ENCODE assay signal across 9 cellular contexts in genomic region chr18:61333746-61334490, GRCh38. TPM values are rescaled to one million over a fixed set of nuclear protein-coding genes. Genes with fewer than 3 reads are reported as not detected.
DNase-seq lines count a peak whose midpoint lies in the region; ATAC-seq and TF ChIP-seq lines count a peak whose summit lies in the region.
"Had no signal": no experiment of that assay in that cellular context is flagged by ENCODE, and none has a peak within 500 bp of the region (broad histone marks: within the 10 kb centered on the region; RNA-seq: fewer than 3 reads in every experiment).

No MANE protein-coding gene starts in this region.

- no peaks in the 10 kb centered on the region for H3K9me3 ChIP-seq in tibial artery

- no peaks in the 10 kb centered on the region for H3K36me3 ChIP-seq in tibial artery

- DNase-seq in NCI-H1417 (lab: John Stamatoyannopoulos, UW): peak in 2 of 3 experiments; percentile 80 to 88
- no peak for DNase-seq in NCI-H1417 treated with DMSO at 0.1 percent for 48 hours (lab: John Stamatoyannopoulos, UW)
- DNase-seq in dermis blood vessel endothelial cell: peak; percentile 11
- peak in 1 of 2 donors; percentile 7 for DNase-seq in left colon
- no peak for DNase-seq in tibial artery
- no peak for DNase-seq in activated CD4-positive, alpha-beta T cell treated with anti-CD3 and anti-CD28 coated beads for 48 hours
- DNase-seq: ACHN had no signal

- no peak for TF ChIP-seq CTCF in tibial artery (IDR thresholded peaks at IDR 0.05)

- peak; percentile 43 for ATAC-seq in left colon
- no peak for ATAC-seq in GM21717 (IDR thresholded peaks at IDR 0.05; ENCODE audit: unreplicated experiment)
- no peak for ATAC-seq in HG02870 (IDR thresholded peaks at IDR 0.05; ENCODE audit: unreplicated experiment)

- peaks cover 0 to 18% (median 16%) of the 10 kb centered on the region in 4 donors for H3K4me1 ChIP-seq in tibial artery

- intact Hi-C loops in left colon (cut with DNase I, micrococcal nuclease) (no loop called here), tibial artery (cut with DNase I; ENCODE audit: low total_unique reads) (no loop called here)

- H3K4me3 ChIP-seq in tibial artery: peak overlapping the region; percentile 33 to 44

- H3K27me3 ChIP-seq in tibial artery: peaks cover 0 to 21% of the 10 kb centered on the region in 2 donors

- H3K27ac ChIP-seq in tibial artery: no peak overlapping the region

RNA-seq across cellular contexts. Expression of gene CDH20, which starts 0.7 kb away (rescaled TPM):
- total RNA-seq in dermis blood vessel endothelial cell (under 0.01 TPM in 1 of 2 replicates, not detected in the other), left colon (not detected)

Comparison
In these comparisons a context has a peak if more than half of its experiments do, and no peak if none do; other contexts are left out.
1. DNase-seq: peak in NCI-H1417 (2 of 3) and dermis blood vessel endothelial cell (single experiment); none in NCI-H1417 treated with DMSO at 0.1 percent for 48 hours (single experiment), tibial artery (0 of 2) and activated CD4-positive, alpha-beta T cell treated with anti-CD3 and anti-CD28 coated beads for 48 hours (single experiment).